Comparison of ENCODE assay signal across 15 cellular contexts in the genomic region with DNA sequence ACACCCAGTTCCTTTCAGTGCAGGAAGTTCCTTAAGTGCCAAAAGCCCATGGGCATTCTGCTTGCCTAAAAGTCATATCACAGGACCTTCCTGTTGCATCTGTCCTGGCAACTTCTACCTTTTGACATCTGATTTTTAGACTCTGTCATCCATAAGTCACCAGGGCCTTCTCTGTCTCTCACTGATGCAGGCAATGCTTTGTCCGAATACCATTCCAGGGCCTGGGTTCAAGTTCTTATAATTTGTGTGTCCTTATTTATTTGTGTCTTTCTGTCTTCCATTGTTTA. TPM values are rescaled to one million over a fixed set of nuclear protein-coding genes. Genes with fewer than 3 reads are reported as not detected.
DNase-seq lines count a peak whose midpoint lies in the region; ATAC-seq, FAIRE-seq and TF ChIP-seq lines count a peak whose summit lies in the region.
"Had no signal": no experiment of that assay in that cellular context is flagged by ENCODE, and none has a peak within 500 bp of the region (broad histone marks: within the 10 kb centered on the region; RNA-seq: fewer than 3 reads in every experiment).

No MANE protein-coding gene starts in this region.

- H3K27ac ChIP-seq in PC-9 (no peak overlapping the region), GM23248 (no peak overlapping the region)
- H3K27ac ChIP-seq: RWPE1 had no signal

- peaks cover 10% of the 10 kb centered on the region for H3K4me1 Mint-ChIP-seq in memory B cell

- H3K4me3 ChIP-seq in PC-9 (no peak overlapping the region), GM23248 (no peak overlapping the region)
- H3K4me3 ChIP-seq: GM12878 had no signal

- peak overlapping the region; percentile 15 for H3K27ac Mint-ChIP-seq in memory B cell
- H3K27ac Mint-ChIP-seq: CD4-positive, alpha-beta T cell had no signal

- H3K36me3 ChIP-seq in PC-9 (ENCODE audit: low read depth): no peaks in the 10 kb centered on the region
- H3K36me3 ChIP-seq in GM23248 (ENCODE audit: low read depth): no peaks in the 10 kb centered on the region

- WGBS in GM23248 (ENCODE audit: low coverage in 1 of 2, low lambda C conversion rate in 2 of 2, missing lambda C conversion rate in 2 of 2), 2 experiments: 90 to 100% methylated on average over 1 of the region's 1 CpG

- peak; percentile 5 for FAIRE-seq in GM18507 (lab: Jason Lieb, UNC)
- FAIRE-seq: GM12878 had no signal

- H3K27me3 ChIP-seq in PC-9 (ENCODE audit: insufficient read depth, low read depth): no peaks in the 10 kb centered on the region
- H3K27me3 ChIP-seq in GM23248 (replicated peaks; ENCODE audit: insufficient read depth): no peaks in the 10 kb centered on the region

- no peak overlapping the region for H3K9ac ChIP-seq in GM23248

- H3K9me2 ChIP-seq in PC-9 (ENCODE audit: insufficient read depth) (no peaks in the 10 kb centered on the region), GM23248 (ENCODE audit: insufficient read depth) (no peaks in the 10 kb centered on the region)

- peak; percentile 37; the same call in 1 of the 2 replicates for TF ChIP-seq CTCF in PC-9 (conservative IDR thresholded peaks at IDR 0.05)

- no peak overlapping the region for H3K4me3 Mint-ChIP-seq in memory B cell
- H3K4me3 Mint-ChIP-seq: CD4-positive, alpha-beta T cell had no signal

- ATAC-seq in memory B cell (ENCODE audit: low read depth) (no peak), GM19452 (IDR thresholded peaks at IDR 0.05; ENCODE audit: unreplicated experiment) (no peak), HG03095 (IDR thresholded peaks at IDR 0.05; ENCODE audit: unreplicated experiment) (no peak)

- intact Hi-C loops in PC-9 (cut with micrococcal nuclease; ENCODE audit: unreplicated experiment): loop anchor here (1.0 to 5.0 kb wide), 5 partner anchors 84 to 403 kb away; no protein-coding TSS in a partner anchor

- no peak for DNase-seq in GM18507 (ENCODE audit: extremely low spot score, insufficient read length, low read depth)
- DNase-seq in PC-9: no peak
- no peak for DNase-seq in memory B cell (ENCODE audit: low spot score in 2 of 2)
- DNase-seq in GM23248: no peak
- no peak for DNase-seq in AML-193 (lab: John Stamatoyannopoulos, UW)
- DNase-seq: CD4-positive, alpha-beta T cell; NCI-H187; NCI-H2081 treated with DMSO at 0.1 percent for 48 hours; NCI-H2171 treated with DMSO at 0.1 percent for 48 hours; NCI-H510A treated with DMSO at 0.1 percent for 48 hours; SHP77 treated with DMSO at 0.1 percent for 48 hours had no signal

- no peaks in the 10 kb centered on the region for H3K9me3 ChIP-seq in PC-9 (ENCODE audit: insufficient read depth, low read depth)
- no peaks in the 10 kb centered on the region for H3K9me3 ChIP-seq in GM23248 (ENCODE audit: low read depth)

- H2AFZ ChIP-seq in PC-9 (no peak overlapping the region), GM23248 (no peak overlapping the region)

- in situ Hi-C loops in GM23248 (cut with MboI): no loop called here

- POLR2A ChIA-PET in PC-9 (lab: Charles Lee; ENCODE audit: unreplicated experiment): no interaction called here

- H3K4me1 ChIP-seq in PC-9 (replicated peaks; ENCODE audit: insufficient read depth) (peaks cover 16% of the 10 kb centered on the region), GM23248 (ENCODE audit: insufficient read depth) (peaks cover 32% of the 10 kb centered on the region)

- H3K79me2 ChIP-seq in PC-9 (ENCODE audit: low read depth): no peaks in the 10 kb centered on the region
- H3K79me2 ChIP-seq in GM23248 (ENCODE audit: insufficient read depth): no peaks in the 10 kb centered on the region

- no peaks in the 10 kb centered on the region for H3K27me3 Mint-ChIP-seq in memory B cell

- H4K20me1 ChIP-seq in PC-9 (ENCODE audit: insufficient read depth): no peaks in the 10 kb centered on the region
- H4K20me1 ChIP-seq in GM23248 (ENCODE audit: insufficient read depth): no peaks in the 10 kb centered on the region

- H3F3A ChIP-seq in PC-9 (ENCODE audit: insufficient read depth, low read depth) (no peaks in the 10 kb centered on the region), GM23248 (ENCODE audit: insufficient read depth) (peaks cover 15% of the 10 kb centered on the region)

- no TSS peak for BruUV-seq in PC-9 (replicated peaks; lab: Mats Ljungman, UMichigan)

- no peaks in the 10 kb centered on the region for H3K9me3 Mint-ChIP-seq in memory B cell
- H3K9me3 Mint-ChIP-seq: CD4-positive, alpha-beta T cell had no signal

- no peak overlapping the region for H3K4me2 ChIP-seq in PC-9
- H3K4me2 ChIP-seq in GM23248 (ENCODE audit: unreplicated experiment): no peak overlapping the region

- CTCF ChIA-PET in PC-9 (lab: Charles Lee): interaction anchor here (0.6 to 1.0 kb wide), 2 partner anchors 51 to 85 kb away, joined by 3 to 4 read pairs; no protein-coding TSS in a partner anchor

- peaks cover 3% of the 10 kb centered on the region for H3K36me3 Mint-ChIP-seq in memory B cell

RNA-seq across cellular contexts. Expression of a gene that starts 27.1 kb away (rescaled TPM):
- total RNA-seq in PC-9 (2021): 72.4 and 73.9 TPM in 2 replicates
- total RNA-seq in GM23248 (2014; rRNA removed; shearing (Covaris generic)): 70.1 and 70.9 TPM in 2 replicates
- 87.0 and 96.3 TPM in 2 replicates for polyA plus RNA-seq in GM23248 (2016; fragmentation: Nextera tagmentation; extraction: Ambion mirVana)

RNA-seq across cellular contexts. Expression of a gene that starts 50.1 kb away (rescaled TPM):
- total RNA-seq in PC-9 (2021): 143 and 174 TPM in 2 replicates
- total RNA-seq in GM23248 (2014; rRNA removed; shearing (Covaris generic)): 79.4 and 98.1 TPM in 2 replicates
- 131 and 137 TPM in 2 replicates for polyA plus RNA-seq in GM23248 (2016; fragmentation: Nextera tagmentation; extraction: Ambion mirVana)
